10 cellular contexts compared by ENCODE assay signal in genomic region chr6:72412709-72413044, GRCh38.
A peak's percentile ranks its signal among the peaks of the same experiment; 100 is the strongest.
DNase-seq lines count a peak whose midpoint lies in the region; ATAC-seq and TF ChIP-seq lines count a peak whose summit lies in the region.
"Had no signal": no experiment of that assay in that cellular context is flagged by ENCODE, and none has a peak within 500 bp of the region (broad histone marks: within the 10 kb centered on the region; RNA-seq: fewer than 3 reads in every experiment).

No MANE protein-coding gene starts in this region.

- H3K27me3 ChIP-seq in osteoblast (ENCODE audit: insufficient read depth, low read length) (no peaks in the 10 kb centered on the region), neuronal stem cell (ENCODE audit: control insufficient read depth in 3 of 3, insufficient read depth in 3 of 3, low read depth in 1 of 3, low read length in 3 of 3) (no peaks in the 10 kb centered on the region)
- H3K27me3 ChIP-seq: SJCRH30 had no signal

- H2AK5ac ChIP-seq in neuronal stem cell (ENCODE audit: low read depth, low read length): no peak overlapping the region

- H2BK12ac ChIP-seq in neuronal stem cell (ENCODE audit: low read length): no peak overlapping the region

- H2BK5ac ChIP-seq in neuronal stem cell (ENCODE audit: low read length): no peak overlapping the region

- H4K91ac ChIP-seq in neuronal stem cell (ENCODE audit: low read depth, low read length, poor library complexity): no peak overlapping the region

- H3K9ac ChIP-seq in neuronal stem cell (ENCODE audit: low read depth, low read length, poor library complexity): no peak overlapping the region

- no CpG with 5 or more reads among the region's 7 CpGs for WGBS in neuronal stem cell (ENCODE audit: extremely low coverage in 2 of 2, insufficient read length in 2 of 2, insufficient replicate concordance in 1 of 2), 2 donors

- H3K4me2 ChIP-seq in osteoblast (ENCODE audit: insufficient read depth, low read length) (no peak overlapping the region), neuronal stem cell (ENCODE audit: insufficient read depth, low read length, poor library complexity, severe bottlenecking) (no peak overlapping the region)
- H3K4me2 ChIP-seq: PC-9 had no signal

- no peaks in the 10 kb centered on the region for H3K79me1 ChIP-seq in neuronal stem cell (ENCODE audit: low read depth, low read length)

- H3K9me3 ChIP-seq in osteoblast (ENCODE audit: low read depth, low read length): no peaks in the 10 kb centered on the region
- H3K9me3 ChIP-seq in neuronal stem cell (replicated peaks in 1 of 2; ENCODE audit: control insufficient read depth in 2 of 2, insufficient read depth in 1 of 2, low read depth in 1 of 2, low read length in 2 of 2): no peaks in the 10 kb centered on the region
- H3K9me3 ChIP-seq: SJCRH30 had no signal

- H3K27ac ChIP-seq in osteoblast (ENCODE audit: low read depth, low read length) (no peak overlapping the region), neuronal stem cell (replicated peaks; ENCODE audit: low read length) (no peak overlapping the region)
- H3K27ac ChIP-seq: PC-9, SJCRH30 had no signal

- H3K4ac ChIP-seq in neuronal stem cell (ENCODE audit: low read length): no peak overlapping the region

- H3K4me1 ChIP-seq in osteoblast (ENCODE audit: insufficient read depth, low read length): peaks cover 9% of the 10 kb centered on the region
- H3K4me1 ChIP-seq in neuronal stem cell (ENCODE audit: control insufficient read depth in 2 of 2, insufficient read depth in 1 of 2, low read depth in 1 of 2, low read length in 2 of 2): no peaks in the 10 kb centered on the region

- DNase-seq in activated CD8-positive, alpha-beta memory T cell treated with anti-CD3 and anti-CD28 coated beads, Interleukin-2, amount 50 U/mL, for 48 hours: peak; percentile 50
- DNase-seq in activated CD8-positive, alpha-beta memory T cell treated with anti-CD3 and anti-CD28 coated beads for 24 hours: no peak
- no peak for DNase-seq in osteoblast (ENCODE audit: insufficient read length, low spot score, missing footprints)
- no peak for DNase-seq in neuronal stem cell (ENCODE audit: low spot score)
- no peak for DNase-seq in SIG-M5 treated with dmso at 0.1 percent for 504 hours (lab: John Stamatoyannopoulos, UW; ENCODE audit: unreplicated experiment)
- DNase-seq in A172 (ENCODE audit: low spot score): no peak

- H2AFZ ChIP-seq in osteoblast (ENCODE audit: low read length) (peak overlapping the region; percentile 5), neuronal stem cell (ENCODE audit: low read length) (no peak overlapping the region)
- H2AFZ ChIP-seq: PC-9 had no signal

- H2BK15ac ChIP-seq in neuronal stem cell (ENCODE audit: low read length): no peak overlapping the region

- no peak overlapping the region for H3K18ac ChIP-seq in neuronal stem cell (ENCODE audit: low read length)

- TF ChIP-seq CTCF in osteoblast (IDR thresholded peaks at IDR 0.05; ENCODE audit: extremely low read depth, low read depth, low read length): no peak

- no peak overlapping the region for H3K14ac ChIP-seq in neuronal stem cell (ENCODE audit: low read length)

- H2BK120ac ChIP-seq in neuronal stem cell (ENCODE audit: low read depth, low read length): no peak overlapping the region

- H4K20me1 ChIP-seq in osteoblast (ENCODE audit: insufficient read depth, low read length): no peaks in the 10 kb centered on the region

- H3K23ac ChIP-seq in neuronal stem cell (ENCODE audit: low read depth, low read length, poor library complexity): no peak overlapping the region

- H4K8ac ChIP-seq in neuronal stem cell (ENCODE audit: low read depth, low read length): no peak overlapping the region

- ATAC-seq in HG02884 (IDR thresholded peaks at IDR 0.05; ENCODE audit: unreplicated experiment) (peak; percentile 1), SK-N-SH treated with all-trans-retinoic acid at 6 μM for 48 hours (peak; percentile 17; the same call in 1 of the 3 replicates)

- no peak overlapping the region for H3K4me3 ChIP-seq in osteoblast (ENCODE audit: insufficient read depth, low read length)
- H3K4me3 ChIP-seq in neuronal stem cell (ENCODE audit: low read length in 2 of 2): no peak overlapping the region
- H3K4me3 ChIP-seq: PC-9, SJCRH30 had no signal

- H3K36me3 ChIP-seq in osteoblast (ENCODE audit: insufficient read depth, low read length) (no peaks in the 10 kb centered on the region), neuronal stem cell (replicated peaks in 1 of 2; ENCODE audit: control insufficient read depth in 2 of 2, insufficient read depth in 2 of 2, low read length in 2 of 2) (no peaks in the 10 kb centered on the region)
- H3K36me3 ChIP-seq: SJCRH30 had no signal

- H3K79me2 ChIP-seq in osteoblast (ENCODE audit: insufficient read depth, low read length): no peaks in the 10 kb centered on the region

TF ChIP-seq in SK-N-SH treated with all-trans-retinoic acid at 6 μM for 48 hours, 23 proteins besides CTCF, POLR2A, EP300 and RAD21:
- no peak for TF ChIP-seq RARB (CRISPR knock-in tag; IDR thresholded peaks at IDR 0.05)
- no peak for TF ChIP-seq CREB5 (CRISPR knock-in tag; IDR thresholded peaks at IDR 0.05; ENCODE audit: low read depth)
- no peak for TF ChIP-seq BACH2 (CRISPR knock-in tag; IDR thresholded peaks at IDR 0.05; ENCODE audit: borderline replicate concordance)
- no peak for TF ChIP-seq ZFP30 (CRISPR knock-in tag; IDR thresholded peaks at IDR 0.05)
- no peak for TF ChIP-seq GLIS3 (CRISPR knock-in tag; IDR thresholded peaks at IDR 0.05)
- no peak for TF ChIP-seq PATZ1 (CRISPR knock-in tag; IDR thresholded peaks at IDR 0.05; ENCODE audit: borderline replicate concordance)
- no peak for TF ChIP-seq ZFP3 (CRISPR knock-in tag; IDR thresholded peaks at IDR 0.05)
- TF ChIP-seq CSDC2 (CRISPR knock-in tag; IDR thresholded peaks at IDR 0.05): no peak
- no peak for TF ChIP-seq ARNTL (CRISPR knock-in tag; IDR thresholded peaks at IDR 0.05; ENCODE audit: borderline replicate concordance, low read depth)
- TF ChIP-seq ZC3H10 (CRISPR knock-in tag; IDR thresholded peaks at IDR 0.05): no peak
